ENCODE assay signal across 9 cellular contexts in the genomic region with DNA sequence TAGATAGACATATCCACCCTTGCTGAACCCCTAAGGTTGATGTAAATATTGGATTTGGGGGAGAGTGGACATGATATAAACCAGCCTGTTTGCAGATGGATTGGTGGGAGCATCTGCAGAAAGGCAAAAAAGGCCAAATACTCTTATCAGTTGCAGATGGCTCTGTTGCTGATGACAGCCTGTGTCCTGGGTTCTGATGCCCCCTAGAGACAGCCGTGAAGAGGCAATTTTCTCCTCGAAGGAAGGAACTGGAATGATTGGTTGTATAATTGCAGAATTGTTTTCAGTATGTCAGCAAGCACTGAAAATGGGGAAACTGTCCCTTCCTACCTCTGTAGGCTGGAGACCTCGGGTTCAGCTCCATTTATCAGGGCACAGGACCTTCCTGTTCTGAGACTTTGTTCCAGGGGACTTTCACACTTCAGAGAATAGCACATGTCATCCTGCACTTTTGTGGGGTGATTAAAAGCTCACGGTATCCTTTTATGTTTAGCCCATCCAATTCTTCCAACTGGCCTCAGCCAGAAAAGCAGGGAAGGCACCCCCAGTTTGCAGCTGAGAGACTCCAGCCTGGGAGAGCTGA.
A peak's percentile ranks its signal among the peaks of the same experiment; 100 is the strongest.
DNase-seq lines count a peak whose midpoint lies in the region; ATAC-seq, FAIRE-seq and TF ChIP-seq lines count a peak whose summit lies in the region.
"Had no signal": no experiment of that assay in that cellular context is flagged by ENCODE, and none has a peak within 500 bp of the region (broad histone marks: within the 10 kb centered on the region; RNA-seq: fewer than 3 reads in every experiment).

No MANE protein-coding gene starts in this region.

- no peaks in the 10 kb centered on the region for H3K27me3 Mint-ChIP-seq in brain
- no peaks in the 10 kb centered on the region for H3K27me3 Mint-ChIP-seq in T-helper 17 cell

- H3K27ac Mint-ChIP-seq in brain = peak overlapping the region; percentile 23 to 77 (median 53)
- no peak overlapping the region for H3K27ac Mint-ChIP-seq in T-helper 17 cell

- CTCF ChIA-PET in A549 (lab: Yijun Ruan, JAX) = interaction anchor here (0.6 to 5.9 kb wide), 62 partner anchors 8 to 985 kb away, joined by 3 to 36 read pairs (median 4); no protein-coding TSS in a partner anchor

- H3K4me1 Mint-ChIP-seq in brain = peaks cover 52% of the 10 kb centered on the region
- H3K4me1 Mint-ChIP-seq in T-helper 17 cell = peaks cover 10% of the 10 kb centered on the region

- H3K4me3 ChIP-seq in A549 (no peak overlapping the region), aorta (ENCODE audit: low read length in 2 of 2) (no peak overlapping the region)
- H3K4me3 ChIP-seq: upper lobe of left lung had no signal

- H3K27ac ChIP-seq in A549 (peak overlapping the region; percentile 94 to 97), aorta (ENCODE audit: low read depth in 1 of 2, low read length in 2 of 2) (no peak overlapping the region)

- intact Hi-C loops in aorta (cut with DNase I) = loop anchor here in 1 of 2 donors (5.0 kb wide), 2 partner anchors 42 to 43 kb away; no protein-coding TSS in a partner anchor

- TF ChIP-seq CTCF in A549 (IDR thresholded peaks at IDR 0.05) = peak; percentile 91
- TF ChIP-seq CTCF in GM12872 (IDR thresholded peaks at IDR 0.05; ENCODE audit: insufficient read depth, low read depth, low read length) = peak; percentile 59
- peak; percentile 50 to 67 for TF ChIP-seq CTCF in brain (conservative IDR thresholded peaks at IDR 0.05)

- H3K4me1 ChIP-seq in A549 (peaks cover 85% of the 10 kb centered on the region), aorta (ENCODE audit: control insufficient read depth in 1 of 2, insufficient read depth in 2 of 2, low read length in 2 of 2) (peaks cover 4 to 7% of the 10 kb centered on the region in 2 donors)

- no peak for TF ChIP-seq EP300 in A549 (IDR thresholded peaks at IDR 0.05)

- TF ChIP-seq RAD21 in A549 (conservative IDR thresholded peaks at IDR 0.05 in 1 of 2, IDR thresholded peaks at IDR 0.05 in 1 of 2) = peak; percentile 95 to 98

- ATAC-seq in A549 (peak; percentile 77 to 79), aorta (ENCODE audit: low FRiP score) (no peak), T-helper 17 cell (no peak), GM19395 (IDR thresholded peaks at IDR 0.05; ENCODE audit: unreplicated experiment) (no peak)

- FAIRE-seq in A549 (lab: Jason Lieb, UNC) = no peak

- H3K9me3 ChIP-seq in A549 (no peaks in the 10 kb centered on the region), aorta (ENCODE audit: control insufficient read depth, low read length) (no peaks in the 10 kb centered on the region), T-helper 17 cell (ENCODE audit: control insufficient read depth, low read length, poor library complexity, severe bottlenecking) (no peaks in the 10 kb centered on the region)
- H3K9me3 ChIP-seq: upper lobe of left lung had no signal

- WGBS in A549 (ENCODE audit: missing lambda C conversion rate) = 23% methylated on average over 4 of the region's 4 CpGs
- 56 to 63% methylated on average over 4 of the region's 4 CpGs for WGBS in aorta, 2 donors

- H3K36me3 Mint-ChIP-seq in brain (peaks cover 32% of the 10 kb centered on the region), T-helper 17 cell (ENCODE audit: low read depth) (no peaks in the 10 kb centered on the region)

- H3K36me3 ChIP-seq in aorta (ENCODE audit: control insufficient read depth in 1 of 2, insufficient read depth in 2 of 2, low read length in 1 of 2) = no peaks in the 10 kb centered on the region

- POLR2A ChIA-PET in A549 (lab: Yijun Ruan, JAX) = interaction anchor here (0.5 kb wide), 1 partner anchor 20 kb away, joined by 3 read pairs; no protein-coding TSS in a partner anchor

- H3K4me2 ChIP-seq in A549 = peak overlapping the region; percentile 53

- DNase-seq in A549 (ENCODE audit: low read depth in 1 of 2, low spot score in 1 of 2) (peak; percentile 85 to 89), NCI-H345 treated with DMSO at 0.1 percent for 48 hours (lab: John Stamatoyannopoulos, UW; ENCODE audit: unreplicated experiment) (peak; percentile 31), kidney glomerular epithelial cell (lab: John Stamatoyannopoulos, UW) (peak; percentile 53), aorta (no peak), T-helper 17 cell (no peak)

- no peaks in the 10 kb centered on the region for H3K27me3 ChIP-seq in aorta (ENCODE audit: control insufficient read depth in 1 of 2, insufficient read depth in 2 of 2, low read length in 1 of 2)
- H3K27me3 ChIP-seq: upper lobe of left lung had no signal

- no peak for TF ChIP-seq POLR2A in A549 (IDR thresholded peaks at IDR 0.05; ENCODE audit: low read length)

- H3K9me3 Mint-ChIP-seq in brain = no peaks in the 10 kb centered on the region

- no peak overlapping the region for H3K4me3 Mint-ChIP-seq in brain
- H3K4me3 Mint-ChIP-seq in T-helper 17 cell = no peak overlapping the region

TF ChIP-seq in A549, 52 proteins besides CTCF, POLR2A, EP300 and RAD21:
- TF ChIP-seq, protein P1, sequence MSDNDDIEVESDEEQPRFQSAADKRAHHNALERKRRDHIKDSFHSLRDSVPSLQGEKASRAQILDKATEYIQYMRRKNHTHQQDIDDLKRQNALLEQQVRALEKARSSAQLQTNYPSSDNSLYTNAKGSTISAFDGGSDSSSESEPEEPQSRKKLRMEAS (IDR thresholded peaks at IDR 0.05) = peak; percentile 55; the same call in 1 of the 2 replicates
- TF ChIP-seq SMC3 (IDR thresholded peaks at IDR 0.05) = peak; percentile 87
- TF ChIP-seq JUN (IDR thresholded peaks at IDR 0.05) = peak in 1 of 2 experiments; percentile 17; a peak in 1 of 5 replicates
- TF ChIP-seq CHD4 (IDR thresholded peaks at IDR 0.05; ENCODE audit: borderline replicate concordance) = no peak
- no peak for TF ChIP-seq RARB (CRISPR knock-in tag; IDR thresholded peaks at IDR 0.05)
- 0 out of 2 replicates have a peak, but pooled peaks have one; percentile 21 for TF ChIP-seq FOSB (CRISPR knock-in tag; IDR thresholded peaks at IDR 0.05)
- TF ChIP-seq EHF (CRISPR knock-in tag; IDR thresholded peaks at IDR 0.05) = no peak
- TF ChIP-seq FOSL2 (IDR thresholded peaks at IDR 0.05) = no peak
- peak; percentile 40 for TF ChIP-seq FOSL2 (CRISPR knock-in tag; IDR thresholded peaks at IDR 0.05)
- TF ChIP-seq HOXA7 (CRISPR knock-in tag; IDR thresholded peaks at IDR 0.05) = peak; percentile 52; the same call in 1 of the 2 replicates
- TF ChIP-seq PHF8 (IDR thresholded peaks at IDR 0.05; ENCODE audit: borderline replicate concordance, low read depth) = no peak
- TF ChIP-seq ZFP36 (IDR thresholded peaks at IDR 0.05; ENCODE audit: borderline replicate concordance, partially characterized antibody) = no peak
- TF ChIP-seq, protein P2, sequence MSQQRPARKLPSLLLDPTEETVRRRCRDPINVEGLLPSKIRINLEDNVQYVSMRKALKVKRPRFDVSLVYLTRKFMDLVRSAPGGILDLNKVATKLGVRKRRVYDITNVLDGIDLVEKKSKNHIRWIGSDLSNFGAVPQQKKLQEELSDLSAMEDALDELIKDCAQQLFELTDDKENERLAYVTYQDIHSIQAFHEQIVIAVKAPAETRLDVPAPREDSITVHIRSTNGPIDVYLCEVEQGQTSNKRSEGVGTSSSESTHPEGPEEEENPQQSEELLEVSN (IDR thresholded peaks at IDR 0.05; ENCODE audit: borderline replicate concordance, low read depth) = no peak
TF ChIP-seq in A549: peak in this region for 6.

Comparison
In these comparisons a context has a peak if more than half of its experiments do, and no peak if none do; other contexts are left out.
1. ATAC-seq: peak in A549 (2 of 2); none in aorta (single experiment), T-helper 17 cell (single experiment) and GM19395 (single experiment).
2. DNase-seq: peak in A549 (2 of 2), NCI-H345 treated with DMSO at 0.1 percent for 48 hours (single experiment) and kidney glomerular epithelial cell (single experiment); none in aorta (0 of 2) and T-helper 17 cell (0 of 3).
3. H3K27ac ChIP-seq: peak in A549 (2 of 2); none in aorta (0 of 2).
4. Peak in every context shown above with its lines, with median percentiles within 50 percentile points of each other: CTCF ChIP-seq.